In genomic region chr12:68976304-68976915, GRCh38 we compare ENCODE assay signal across 23 cellular contexts. TPM values are rescaled to one million over a fixed set of nuclear protein-coding genes. Genes with fewer than 3 reads are reported as not detected.
DNase-seq lines count a peak whose midpoint lies in the region; ATAC-seq, FAIRE-seq and TF ChIP-seq lines count a peak whose summit lies in the region.
"Had no signal": no experiment of that assay in that cellular context is flagged by ENCODE, and none has a peak within 500 bp of the region (broad histone marks: within the 10 kb centered on the region; RNA-seq: fewer than 3 reads in every experiment).

No MANE protein-coding gene starts in this region.

- no peaks in the 10 kb centered on the region for H3K36me3 ChIP-seq in GM12878 (ENCODE audit: control insufficient read depth in 2 of 2, insufficient read depth in 2 of 2, low read length in 1 of 2)
- H3K36me3 ChIP-seq: ascending aorta, left lung, upper lobe of left lung had no signal

- TF ChIP-seq POLR2A in GM12878 (IDR thresholded peaks at IDR 0.05; ENCODE audit: low read depth, low read length): no peak

- in situ Hi-C loops in GM12878 (cut with MboI): no loop called here

- no peaks in the 10 kb centered on the region for H3K4me1 ChIP-seq in GM12878 (ENCODE audit: control insufficient read depth, insufficient read depth, low read length)
- H3K4me1 ChIP-seq: ascending aorta had no signal

- 57% methylated on average over 2 of the region's 2 CpGs for WGBS in GM12878 (ENCODE audit: insufficient coverage, insufficient replicate concordance, low lambda C conversion rate, missing lambda C conversion rate)

- intact Hi-C loops in GM12878 (cut with micrococcal nuclease; ENCODE audit: unreplicated experiment): no loop called here

- DNase-seq in GM12878 (ENCODE audit: low read depth, low spot score): no peak
- peak; percentile 54 for DNase-seq in left lobe of liver (ENCODE audit: low spot score)
- no peak for DNase-seq in glutamatergic neuron
- no peak for DNase-seq in NCI-H524 (lab: John Stamatoyannopoulos, UW)
- DNase-seq: activated CD8-positive, alpha-beta T cell treated with anti-CD3 and anti-CD28 coated beads for 36 hours; activated naive CD4-positive, alpha-beta T cell treated with anti-CD3 and anti-CD28 coated beads for 36 hours; activated T-cell treated with anti-CD3 and anti-CD28 coated beads, Interleukin-2, amount 50 U/mL, for 24 hours; AML-193; GOT3; left lung; NCI-H1417 treated with DMSO at 0.1 percent for 48 hours; NCI-H510A treated with DMSO at 0.1 percent for 48 hours; nephron progenitor cell; stimulated activated naive CD4-positive, alpha-beta T cell; upper lobe of left lung had no signal

- TF ChIP-seq CTCF in GM12878 (IDR thresholded peaks at IDR 0.05 in 2 of 3, conservative IDR thresholded peaks at IDR 0.05 in 1 of 3; ENCODE audit: control insufficient read depth in 2 of 3, extremely low read depth in 1 of 3, insufficient read depth in 1 of 3, low read depth in 3 of 3, low read length in 3 of 3) (no peak), glutamatergic neuron (IDR thresholded peaks at IDR 0.05; ENCODE audit: partially characterized antibody, unreplicated experiment) (no peak)

- no peaks in the 10 kb centered on the region for H3K9me3 ChIP-seq in GM12878 (replicated peaks; ENCODE audit: control insufficient read depth, insufficient read depth, low read length)
- H3K9me3 ChIP-seq: ascending aorta, left lung, upper lobe of left lung had no signal

- peak; percentile 47 for ATAC-seq in GM21619 (IDR thresholded peaks at IDR 0.05; ENCODE audit: unreplicated experiment)
- ATAC-seq in GM12878: no peak
- peak; percentile 77 for ATAC-seq in left lobe of liver
- ATAC-seq in GM21529 (IDR thresholded peaks at IDR 0.05; ENCODE audit: unreplicated experiment): no peak
- ATAC-seq: activated CD8-positive, alpha-beta T cell treated with anti-CD3 and anti-CD28 coated beads for 36 hours had no signal

- no peak for FAIRE-seq in GM12878 (lab: Jason Lieb, UNC)

- no peak overlapping the region for H3K4me3 Mint-ChIP-seq in glutamatergic neuron (ENCODE audit: unreplicated experiment)
- H3K4me3 Mint-ChIP-seq: activated CD8-positive, alpha-beta T cell treated with anti-CD3 and anti-CD28 coated beads for 36 hours; activated naive CD4-positive, alpha-beta T cell treated with anti-CD3 and anti-CD28 coated beads for 36 hours; activated T-cell treated with anti-CD3 and anti-CD28 coated beads, Interleukin-2, amount 50 U/mL, for 24 hours; mesothelial cell of epicardium; nephron progenitor cell had no signal

- H3K27me3 ChIP-seq in GM12878 (replicated peaks in 1 of 2; ENCODE audit: control insufficient read depth in 2 of 2, insufficient read depth in 2 of 2, low read length in 1 of 2): no peaks in the 10 kb centered on the region
- H3K27me3 ChIP-seq: ascending aorta, left lung, upper lobe of left lung had no signal

- no peak overlapping the region for H2AFZ ChIP-seq in GM12878 (ENCODE audit: control insufficient read depth, low read depth, low read length)

- no TSS peak for BruUV-seq in GM12878 (replicated peaks; lab: Mats Ljungman, UMichigan)

- SMC1A ChIA-PET in GM12878 (lab: Charles Lee; ENCODE audit: uncharacterized antibody, unreplicated experiment): interaction anchor here (1.4 kb wide), 1 partner anchor 9 kb away, joined by 4 read pairs; no protein-coding TSS in a partner anchor

- no peaks in the 10 kb centered on the region for H3K27me3 Mint-ChIP-seq in glutamatergic neuron (ENCODE audit: unreplicated experiment)
- H3K27me3 Mint-ChIP-seq: activated CD8-positive, alpha-beta T cell treated with anti-CD3 and anti-CD28 coated beads for 36 hours; activated T-cell treated with anti-CD3 and anti-CD28 coated beads, Interleukin-2, amount 50 U/mL, for 24 hours had no signal

- H3K9ac ChIP-seq in GM12878 (ENCODE audit: control insufficient read depth, insufficient read depth, low read length): no peak overlapping the region

- peaks cover 4% of the 10 kb centered on the region for H3K36me3 Mint-ChIP-seq in glutamatergic neuron (ENCODE audit: unreplicated experiment)
- H3K36me3 Mint-ChIP-seq: mesothelial cell of epicardium had no signal

- no peak overlapping the region for H3K4me3 ChIP-seq in GM12878
- H3K4me3 ChIP-seq: ascending aorta, left lung, skin epidermis, upper lobe of left lung had no signal

- no peaks in the 10 kb centered on the region for H3K79me2 ChIP-seq in GM12878 (ENCODE audit: control insufficient read depth, insufficient read depth, low read length)

- CTCF ChIA-PET in GM12878 (lab: Yijun Ruan, JAX): no interaction called here

- no peak overlapping the region for H3K27ac Mint-ChIP-seq in glutamatergic neuron (ENCODE audit: unreplicated experiment)
- H3K27ac Mint-ChIP-seq: activated CD8-positive, alpha-beta T cell treated with anti-CD3 and anti-CD28 coated beads for 36 hours; activated naive CD4-positive, alpha-beta T cell treated with anti-CD3 and anti-CD28 coated beads for 36 hours; activated T-cell treated with anti-CD3 and anti-CD28 coated beads, Interleukin-2, amount 50 U/mL, for 24 hours; mesothelial cell of epicardium; nephron progenitor cell had no signal

- no peaks in the 10 kb centered on the region for H3K9me3 Mint-ChIP-seq in glutamatergic neuron (ENCODE audit: unreplicated experiment)
- H3K9me3 Mint-ChIP-seq: activated CD8-positive, alpha-beta T cell treated with anti-CD3 and anti-CD28 coated beads for 36 hours; activated naive CD4-positive, alpha-beta T cell treated with anti-CD3 and anti-CD28 coated beads for 36 hours; mesothelial cell of epicardium; nephron progenitor cell had no signal

- TF ChIP-seq RAD21 in GM12878 (IDR thresholded peaks at IDR 0.05; ENCODE audit: insufficient read depth, low read depth, low read length): no peak

- H3K4me2 ChIP-seq in GM12878 (ENCODE audit: control insufficient read depth, insufficient read depth): no peak overlapping the region

- no peak for TF ChIP-seq EP300 in GM12878 (IDR thresholded peaks at IDR 0.05; ENCODE audit: borderline replicate concordance in 1 of 2, control insufficient read depth in 1 of 2, low read depth in 2 of 2, low read length in 2 of 2)

- no peaks in the 10 kb centered on the region for H3K4me1 Mint-ChIP-seq in glutamatergic neuron (ENCODE audit: low read depth, unreplicated experiment)

- H3K27ac ChIP-seq in GM12878 (ENCODE audit: control insufficient read depth, insufficient read depth) (no peak overlapping the region), temporal lobe (ENCODE audit: low read depth, low read length) (peak overlapping the region; percentile 99)
- H3K27ac ChIP-seq: ascending aorta, left lung, RWPE1, skin epidermis, upper lobe of left lung had no signal

- H4K20me1 ChIP-seq in GM12878 (ENCODE audit: control insufficient read depth, insufficient read depth): no peaks in the 10 kb centered on the region

- POLR2A ChIA-PET in GM12878 (lab: Charles Lee): no interaction called here

- RAD21 ChIA-PET in GM12878 (lab: Charles Lee; ENCODE audit: unreplicated experiment): no interaction called here

TF ChIP-seq in GM12878, 131 proteins besides CTCF, POLR2A, EP300 and RAD21:
- TF ChIP-seq NR2F1 (conservative IDR thresholded peaks at IDR 0.05) (0 out of 2 replicates have a peak, but pooled peaks have one; percentile 9), SUPT20H (IDR thresholded peaks at IDR 0.05; ENCODE audit: borderline replicate concordance, control insufficient read depth, low read depth, low read length) (no peak)

RNA-seq across cellular contexts. Expression of gene CPM, which starts 43.4 kb away (rescaled TPM):
- 1.4 and 2.4 TPM in 2 replicates for total RNA-seq in GM12878 (2013; cell fraction: nucleolus; rRNA removed)
- total RNA-seq in GM12878 (2014; rRNA removed) (0.06 and 0.49 TPM in 2 replicates), GM12878 (2014; rRNA removed; fragmentation: Illumina TruSeq; extraction: Trizol) (0.18 and 0.23 TPM in 2 replicates), GM12878 (2021) (0.29 and 0.80 TPM in 2 replicates), left lobe of liver (45.2 TPM), temporal lobe (1.7 TPM), glutamatergic neuron (ENCODE audit: unreplicated experiment) (not detected)
- polyA plus RNA-seq in GM12878 (2011; ENCODE audit: low read depth): 0.08 TPM
- polyA plus RNA-seq in GM12878 (2011; rRNA removed) (1.3 and 1.7 TPM in 2 replicates), GM12878 (2014; fragmentation: Illumina TruSeq; extraction: Trizol) (0.29 and 0.44 TPM in 2 replicates), GM12878 (2014; fragmentation: Nextera tagmentation; extraction: Ambion mirVana) (under 1 TPM; 0.31 to 0.38 TPM), GM12878 (2014; rRNA removed) (0.05 and 0.60 TPM in 2 replicates), GM12878 (2016; fragmentation: Nextera tagmentation; extraction: Ambion mirVana) (under 1 TPM; 0.25 to 0.88 TPM)
- polyA plus RNA-seq in GM12878 (2011; cell fraction: cytosol; rRNA removed): 0.82 and 1.3 TPM in 2 replicates
- 0.13 and 0.25 TPM in 2 replicates for polyA plus RNA-seq in GM12878 (2011; cell fraction: nucleus; rRNA removed)
- 0.07 and 0.22 TPM in 2 replicates for polyA plus RNA-seq in GM12878 (2012)
- polyA minus RNA-seq in GM12878 (2011; rRNA and poly(A)+ RNA removed): 0.52 and 1.1 TPM in 2 replicates
- polyA minus RNA-seq in GM12878 (2011; cell fraction: cytosol; rRNA and poly(A)+ RNA removed): 1.3 and 5.7 TPM in 2 replicates
- 0.24 and 0.29 TPM in 2 replicates for polyA minus RNA-seq in GM12878 (2011; cell fraction: nucleus; rRNA and poly(A)+ RNA removed)
- total RNA-seq: HT-29 had no signal

Comparison
In these comparisons a context has a peak if more than half of its experiments do, and no peak if none do; other contexts are left out.
1. ATAC-seq: peak in GM21619 (single experiment) and left lobe of liver (single experiment); none in GM12878 (single experiment) and GM21529 (single experiment).
2. RNA of gene CPM, which starts 43.4 kb away (total RNA-seq): 45.2 TPM in left lobe of liver (single experiment); 1.7 TPM in temporal lobe (single experiment), 0.06 to 2.4 TPM in GM12878 and not detected in glutamatergic neuron (single experiment); every median in the first group is over 10 times any median in the second.